ENCODE assay signal across 8 cellular contexts in the genomic region with DNA sequence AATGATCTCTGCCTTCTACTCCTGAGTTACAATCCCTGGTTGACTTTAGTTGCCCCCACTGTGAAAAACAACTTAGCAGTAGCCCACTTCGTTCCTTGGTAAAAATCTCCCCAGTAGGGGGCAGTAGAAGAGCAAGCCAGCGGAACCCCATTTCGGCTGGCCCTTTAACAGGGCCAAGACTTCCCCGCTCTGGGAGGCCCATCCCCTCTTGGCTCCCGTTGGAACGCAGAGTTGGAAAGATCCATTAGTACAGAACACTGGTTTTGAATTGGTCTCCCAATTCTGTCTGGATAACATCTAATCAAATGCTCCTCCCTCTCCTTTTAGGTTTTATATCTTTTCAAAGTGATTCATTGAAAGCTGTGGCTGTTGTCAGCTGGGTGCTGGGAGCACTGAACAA.
DNase-seq lines count a peak whose midpoint lies in the region; ATAC-seq and TF ChIP-seq lines count a peak whose summit lies in the region.

No MANE protein-coding gene starts in this region.

- peaks cover 69% of the 10 kb centered on the region for H3K27me3 Mint-ChIP-seq in nephron progenitor cell (ENCODE audit: low read depth, poor library complexity)

- H3K9me3 ChIP-seq in heart left ventricle (no peaks in the 10 kb centered on the region), right cardiac atrium (ENCODE audit: control insufficient read depth, low read length) (no peaks in the 10 kb centered on the region), breast epithelium (no peaks in the 10 kb centered on the region), upper lobe of right lung (no peaks in the 10 kb centered on the region)

- no peaks in the 10 kb centered on the region for H3K9me3 Mint-ChIP-seq in nephron progenitor cell

- no peak for ATAC-seq in heart left ventricle
- ATAC-seq in right cardiac atrium, result no peak
- peak; percentile 83 for ATAC-seq in upper lobe of right lung

- DNase-seq in heart left ventricle, result no peak
- DNase-seq in right cardiac atrium, result no peak
- no peak for DNase-seq in breast epithelium (ENCODE audit: low spot score in 2 of 2)
- peak; percentile 54 for DNase-seq in nephron progenitor cell
- DNase-seq in upper lobe of right lung, result no peak
- DNase-seq in foreskin melanocyte, result no peak
- no peak for DNase-seq in NCI-H2029 treated with DMSO at 0.1 percent for 48 hours (lab: John Stamatoyannopoulos, UW)

- H3K27ac Mint-ChIP-seq in nephron progenitor cell, result no peak overlapping the region

- H3K4me1 ChIP-seq in heart left ventricle (no peaks in the 10 kb centered on the region), right cardiac atrium (ENCODE audit: control insufficient read depth, insufficient read depth, low read length) (no peaks in the 10 kb centered on the region), breast epithelium (no peaks in the 10 kb centered on the region), upper lobe of right lung (no peaks in the 10 kb centered on the region)

- 2 to 9% (median 6%) methylated on average over 6 of the region's 6 CpGs for WGBS in heart left ventricle, 4 donors
- WGBS in right cardiac atrium, result 11% methylated on average over 6 of the region's 6 CpGs

- H3K4me1 Mint-ChIP-seq in nephron progenitor cell, result peaks cover 29% of the 10 kb centered on the region

- TF ChIP-seq POLR2A in heart left ventricle (IDR thresholded peaks at IDR 0.05) (no peak), breast epithelium (IDR thresholded peaks at IDR 0.05) (no peak)

- H3K36me3 ChIP-seq in heart left ventricle, result no peaks in the 10 kb centered on the region
- no peaks in the 10 kb centered on the region for H3K36me3 ChIP-seq in breast epithelium
- H3K36me3 ChIP-seq in upper lobe of right lung, result no peaks in the 10 kb centered on the region

- H3K4me3 ChIP-seq in heart left ventricle (no peak overlapping the region), right cardiac atrium (ENCODE audit: low read length) (no peak overlapping the region), breast epithelium (no peak overlapping the region), upper lobe of right lung (no peak overlapping the region)

- H3K27me3 ChIP-seq in heart left ventricle, result peaks cover 0 to 65% (median 6%) of the 10 kb centered on the region in 9 donors
- no peaks in the 10 kb centered on the region for H3K27me3 ChIP-seq in right cardiac atrium (ENCODE audit: control insufficient read depth, insufficient read depth)
- peaks cover 0 to 3% of the 10 kb centered on the region in 2 donors for H3K27me3 ChIP-seq in breast epithelium
- H3K27me3 ChIP-seq in upper lobe of right lung, result peaks cover 9% of the 10 kb centered on the region

- intact Hi-C loops in heart left ventricle (cut with DNase I) (no loop called here), right cardiac atrium (cut with DNase I) (no loop called here), breast epithelium (cut with DNase I; ENCODE audit: low total_unique reads) (no loop called here), upper lobe of right lung (cut with DNase I) (no loop called here)

- H3K27ac ChIP-seq in heart left ventricle, result no peak overlapping the region
- H3K27ac ChIP-seq in right cardiac atrium (ENCODE audit: low read length), result no peak overlapping the region
- H3K27ac ChIP-seq in VCaP, result no peak overlapping the region
- H3K27ac ChIP-seq in breast epithelium, result no peak overlapping the region
- H3K27ac ChIP-seq in upper lobe of right lung, result no peak overlapping the region

- H3K4me3 Mint-ChIP-seq in nephron progenitor cell, result no peak overlapping the region

- TF ChIP-seq CTCF in heart left ventricle (IDR thresholded peaks at IDR 0.05) (peak in 7 of 12 donors; percentile 4 to 54 (median 34)), VCaP (conservative IDR thresholded peaks at IDR 0.05) (peak; percentile 66), breast epithelium (IDR thresholded peaks at IDR 0.05) (peak in 2 of 3 donors; percentile 35 to 39), nephron progenitor cell (IDR thresholded peaks at IDR 0.05) (peak; percentile 79), upper lobe of right lung (IDR thresholded peaks at IDR 0.05) (peak; percentile 58)

- no peaks in the 10 kb centered on the region for H3K36me3 Mint-ChIP-seq in nephron progenitor cell (ENCODE audit: low read depth)
